Comparison of ENCODE assay signal across 11 cellular contexts in the genomic region with DNA sequence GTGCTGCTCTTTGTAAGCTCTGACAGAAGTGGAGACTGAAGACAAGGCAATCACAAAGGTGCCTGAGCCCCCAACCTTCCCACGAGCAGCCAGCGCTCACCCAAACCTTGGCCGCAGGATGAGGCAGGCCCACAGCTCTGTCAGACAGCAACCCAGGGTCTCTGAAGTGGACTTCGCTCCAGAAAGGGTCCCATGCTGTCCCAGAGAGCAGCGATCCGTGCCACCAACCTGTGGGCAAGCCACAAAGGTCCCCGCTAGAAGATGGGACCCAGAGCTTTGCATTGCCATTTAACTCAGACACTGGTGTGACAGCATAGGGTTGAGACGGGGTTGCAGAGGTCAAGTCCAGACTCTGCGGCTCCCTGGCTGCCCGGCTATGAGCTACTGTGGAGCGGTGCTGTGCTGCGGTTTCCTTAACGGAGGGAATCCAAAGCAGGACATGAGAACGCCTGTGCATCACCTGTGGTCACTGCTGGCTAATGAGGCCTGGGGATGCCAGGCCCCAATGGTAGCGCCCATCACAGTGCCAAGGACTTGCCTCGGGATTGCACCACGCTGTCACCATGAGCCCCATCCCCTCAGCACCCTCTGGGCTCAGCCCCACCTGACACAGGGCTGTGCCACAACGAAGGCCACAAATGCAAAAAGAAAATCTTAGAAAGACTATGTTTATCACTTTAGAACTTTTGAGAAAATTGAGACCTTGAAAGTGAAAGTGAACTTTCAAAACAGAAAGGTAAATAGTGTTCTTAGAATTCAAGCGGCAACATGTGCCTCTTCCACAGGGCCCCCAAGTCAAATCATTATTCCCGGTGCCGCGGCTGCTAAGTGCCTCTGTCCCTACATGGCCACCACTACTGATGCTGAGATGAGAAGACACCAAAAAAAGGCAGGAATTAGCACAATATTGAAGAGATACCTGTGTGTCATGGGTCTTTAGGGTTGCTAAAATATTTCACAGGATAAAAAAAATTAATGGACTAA.
DNase-seq lines count a peak whose midpoint lies in the region; ATAC-seq and TF ChIP-seq lines count a peak whose summit lies in the region.
"Had no signal": no experiment of that assay in that cellular context is flagged by ENCODE, and none has a peak within 500 bp of the region (broad histone marks: within the 10 kb centered on the region; RNA-seq: fewer than 3 reads in every experiment).

No MANE protein-coding gene starts in this region.

- TF ChIP-seq CTCF in activated CD8-positive, alpha-beta T cell treated with anti-CD3 and anti-CD28 coated beads for 36 hours (IDR thresholded peaks at IDR 0.05) = no peak
- no peak for TF ChIP-seq CTCF in sigmoid colon (IDR thresholded peaks at IDR 0.05)

- TF ChIP-seq EP300 in sigmoid colon (IDR thresholded peaks at IDR 0.05) = no peak

- peaks cover 0 to 97% (median 95%) of the 10 kb centered on the region in 4 donors for H3K4me1 ChIP-seq in sigmoid colon

- H3K4me3 Mint-ChIP-seq in IgD-negative memory B cell = peak overlapping the region in 1 of 4 donors; percentile 67
- peak overlapping the region; percentile 67 for H3K4me3 Mint-ChIP-seq in activated CD8-positive, alpha-beta T cell treated with anti-CD3 and anti-CD28 coated beads for 36 hours

- POLR2A ChIA-PET in activated CD8-positive, alpha-beta T cell treated with anti-CD3 and anti-CD28 coated beads for 36 hours (lab: Charles Lee) = interaction anchor here (0.7 to 2.1 kb wide), 4 partner anchors 7 to 25 kb away, joined by 3 to 7 read pairs (median 4); no protein-coding TSS in a partner anchor

- peak overlapping the region; percentile 43 to 97 (median 96) for H3K27ac ChIP-seq in sigmoid colon

- H3K27ac Mint-ChIP-seq in IgD-negative memory B cell = peak overlapping the region; percentile 4 to 81 (median 24)
- peak overlapping the region; percentile 78 for H3K27ac Mint-ChIP-seq in activated CD8-positive, alpha-beta T cell treated with anti-CD3 and anti-CD28 coated beads for 36 hours

- H3K4me3 ChIP-seq in sigmoid colon = peak overlapping the region in 2 of 4 donors; percentile 6 to 8
- H3K4me3 ChIP-seq: MG63 had no signal

- peaks cover 12% of the 10 kb centered on the region for H3K27me3 Mint-ChIP-seq in IgD-negative memory B cell
- H3K27me3 Mint-ChIP-seq in activated CD8-positive, alpha-beta T cell treated with anti-CD3 and anti-CD28 coated beads for 36 hours = no peaks in the 10 kb centered on the region

- no peak for TF ChIP-seq POLR2A in sigmoid colon (IDR thresholded peaks at IDR 0.05)

- no peak for ATAC-seq in activated CD8-positive, alpha-beta T cell treated with anti-CD3 and anti-CD28 coated beads for 36 hours
- ATAC-seq in left cardiac atrium (no peak), HG03432 (IDR thresholded peaks at IDR 0.05; ENCODE audit: unreplicated experiment) (no peak), HG02678 (IDR thresholded peaks at IDR 0.05; ENCODE audit: unreplicated experiment) (no peak)

- no peaks in the 10 kb centered on the region for H3K9me3 Mint-ChIP-seq in IgD-negative memory B cell
- H3K9me3 Mint-ChIP-seq in activated CD8-positive, alpha-beta T cell treated with anti-CD3 and anti-CD28 coated beads for 36 hours = no peaks in the 10 kb centered on the region

- H3K36me3 Mint-ChIP-seq in IgD-negative memory B cell = peaks cover 2% of the 10 kb centered on the region
- no peaks in the 10 kb centered on the region for H3K36me3 Mint-ChIP-seq in activated CD8-positive, alpha-beta T cell treated with anti-CD3 and anti-CD28 coated beads for 36 hours (ENCODE audit: low read depth)

- H3K27me3 ChIP-seq in sigmoid colon = no peaks in the 10 kb centered on the region
- H3K27me3 ChIP-seq: MG63 had no signal

- peaks cover 30 to 45% (median 34%) of the 10 kb centered on the region in 3 donors for H3K4me1 Mint-ChIP-seq in IgD-negative memory B cell
- H3K4me1 Mint-ChIP-seq in activated CD8-positive, alpha-beta T cell treated with anti-CD3 and anti-CD28 coated beads for 36 hours (ENCODE audit: low read depth) = peaks cover 67% of the 10 kb centered on the region

- CTCF ChIA-PET in activated CD8-positive, alpha-beta T cell treated with anti-CD3 and anti-CD28 coated beads for 36 hours (lab: Charles Lee) = interaction anchor here (1.0 to 6.5 kb wide), 3 partner anchors 9 to 31 kb away, joined by 3 to 31 read pairs (median 5); no protein-coding TSS in a partner anchor

- intact Hi-C loops in activated CD8-positive, alpha-beta T cell treated with anti-CD3 and anti-CD28 coated beads for 36 hours (cut with micrococcal nuclease) = no loop called here
- intact Hi-C loops in left cardiac atrium (cut with DNase I) = no loop called here
- intact Hi-C loops in sigmoid colon (cut with DNase I) = no loop called here

- H3K36me3 ChIP-seq in sigmoid colon = no peaks in the 10 kb centered on the region
- H3K36me3 ChIP-seq: MG63 had no signal

- WGBS in sigmoid colon, 2 donors = 82 to 83% methylated on average over 22 of the region's 22 CpGs

- H3K9me3 ChIP-seq in sigmoid colon = no peaks in the 10 kb centered on the region
- H3K9me3 ChIP-seq: MG63, SK-N-SH had no signal

- DNase-seq in activated CD8-positive, alpha-beta T cell treated with anti-CD3 and anti-CD28 coated beads for 36 hours = no peak
- DNase-seq in left cardiac atrium (peak; percentile 13), sigmoid colon (peak; percentile 63), NCI-H82 (lab: John Stamatoyannopoulos, UW) (no peak), OCI-M1 (lab: John Stamatoyannopoulos, UW) (no peak)
- DNase-seq: MG63, NCI-H510A, SK-N-SH had no signal

Comparison
In these comparisons a context has a peak if more than half of its experiments do, and no peak if none do; other contexts are left out.
1. DNase-seq: peak in left cardiac atrium (single experiment) and sigmoid colon (single experiment); none in activated CD8-positive, alpha-beta T cell treated with anti-CD3 and anti-CD28 coated beads for 36 hours (single experiment), NCI-H82 (single experiment) and OCI-M1 (single experiment).